ENCODE assay signal across 21 cellular contexts in the genomic region with DNA sequence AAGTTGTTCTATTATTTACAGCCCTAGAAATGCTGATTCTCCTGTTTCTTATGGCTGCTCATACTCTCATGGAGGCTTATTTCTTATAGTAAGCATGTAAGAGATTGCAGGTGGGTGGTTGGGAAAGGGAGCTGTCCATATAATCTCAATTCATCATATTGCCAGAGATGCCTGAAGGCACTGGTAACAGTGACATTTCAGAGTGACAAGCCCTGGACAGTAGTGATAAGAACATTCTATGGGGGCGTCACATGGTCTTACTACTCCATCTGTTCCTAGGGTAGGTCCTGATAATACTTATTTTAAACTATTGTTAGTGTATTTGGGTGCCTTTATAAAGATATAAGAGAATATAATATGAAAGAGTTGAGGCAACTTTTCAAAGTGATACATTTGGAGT.
"Had no signal": no experiment of that assay in that cellular context is flagged by ENCODE, and none has a peak within 500 bp of the region (broad histone marks: within the 10 kb centered on the region; RNA-seq: fewer than 3 reads in every experiment).

No MANE protein-coding gene starts in this region.

- FAIRE-seq: endometrium, kidney had no signal

- H3K36me3 Mint-ChIP-seq: activated CD8-positive, alpha-beta memory T cell treated with anti-CD3 and anti-CD28 coated beads, Interleukin-2, amount 10 ng/mL, durations not matched to agents 7 days and 5 days; WTC11 had no signal

- H3K4me1 ChIP-seq: ascending aorta, gastrocnemius medialis, suprapubic skin, vagina had no signal

- H3K4me2 ChIP-seq: smooth muscle cell had no signal

- H3K27ac Mint-ChIP-seq: activated CD4-positive, alpha-beta memory T cell treated with anti-CD3 and anti-CD28 coated beads, Interleukin-2, amount 10 ng/mL, durations not matched to agents 7 days and 5 days; activated CD8-positive, alpha-beta memory T cell treated with anti-CD3 and anti-CD28 coated beads, Interleukin-2, amount 10 ng/mL, durations not matched to agents 7 days and 5 days; nephron progenitor cell; stimulated activated naive CD8-positive, alpha-beta T cell treated with anti-CD3 and anti-CD28 coated beads, Interleukin-15, amount 100 ng/mL, for 72 hours; WTC11 had no signal

- H3K9me3 ChIP-seq: ascending aorta, gastrocnemius medialis, suprapubic skin, vagina had no signal

- H3K4me3 ChIP-seq: ascending aorta, coronary artery, gastrocnemius medialis, lung, smooth muscle cell, suprapubic skin, vagina had no signal

- H3K27ac ChIP-seq: ascending aorta, coronary artery, gastrocnemius medialis, suprapubic skin, vagina had no signal

- H3K9me3 Mint-ChIP-seq: activated CD4-positive, alpha-beta memory T cell treated with anti-CD3 and anti-CD28 coated beads, Interleukin-2, amount 10 ng/mL, durations not matched to agents 7 days and 5 days; nephron progenitor cell; WTC11 had no signal

- H3K4me3 Mint-ChIP-seq: activated CD4-positive, alpha-beta memory T cell treated with anti-CD3 and anti-CD28 coated beads, Interleukin-2, amount 10 ng/mL, durations not matched to agents 7 days and 5 days; activated CD8-positive, alpha-beta memory T cell treated with anti-CD3 and anti-CD28 coated beads, Interleukin-2, amount 10 ng/mL, durations not matched to agents 7 days and 5 days; nephron progenitor cell; stimulated activated naive CD8-positive, alpha-beta T cell treated with anti-CD3 and anti-CD28 coated beads, Interleukin-15, amount 100 ng/mL, for 72 hours; WTC11 had no signal

- H3K36me3 ChIP-seq: ascending aorta, gastrocnemius medialis, suprapubic skin, vagina had no signal

- H3K27me3 ChIP-seq: ascending aorta, gastrocnemius medialis, suprapubic skin, vagina had no signal

- ATAC-seq: activated CD8-positive, alpha-beta memory T cell treated with anti-CD3 and anti-CD28 coated beads, Interleukin-2, amount 10 ng/mL, durations not matched to agents 7 days and 5 days; gastrocnemius medialis; left lobe of liver; sciatic nerve; WTC11 had no signal

- H3K4me1 Mint-ChIP-seq: activated CD4-positive, alpha-beta memory T cell treated with anti-CD3 and anti-CD28 coated beads, Interleukin-2, amount 10 ng/mL, durations not matched to agents 7 days and 5 days; nephron progenitor cell; WTC11 had no signal

- DNase-seq: activated CD4-positive, alpha-beta memory T cell treated with anti-CD3 and anti-CD28 coated beads, Interleukin-2, amount 10 ng/mL, durations not matched to agents 7 days and 5 days; activated CD4-positive, alpha-beta T cell treated with anti-CD3 and anti-CD28 coated beads for 4 hours; activated CD8-positive, alpha-beta memory T cell treated with anti-CD3 and anti-CD28 coated beads, Interleukin-2, amount 10 ng/mL, durations not matched to agents 7 days and 5 days; gastrocnemius medialis; head of caudate nucleus; kidney; nephron progenitor cell; nucleus accumbens; stimulated activated CD4-positive, alpha-beta T cell treated with anti-CD3 and anti-CD28 coated beads, Interleukin-4, amount 100 ng/mL, for 1 hour; stimulated activated naive CD8-positive, alpha-beta T cell treated with anti-CD3 and anti-CD28 coated beads, Interleukin-15, amount 100 ng/mL, for 72 hours; trophoblast cell had no signal

- H3K27me3 Mint-ChIP-seq: activated CD4-positive, alpha-beta memory T cell treated with anti-CD3 and anti-CD28 coated beads, Interleukin-2, amount 10 ng/mL, durations not matched to agents 7 days and 5 days; activated CD8-positive, alpha-beta memory T cell treated with anti-CD3 and anti-CD28 coated beads, Interleukin-2, amount 10 ng/mL, durations not matched to agents 7 days and 5 days; stimulated activated naive CD8-positive, alpha-beta T cell treated with anti-CD3 and anti-CD28 coated beads, Interleukin-15, amount 100 ng/mL, for 72 hours had no signal
